ENCODE assay signal across 24 cellular contexts in the genomic region with DNA sequence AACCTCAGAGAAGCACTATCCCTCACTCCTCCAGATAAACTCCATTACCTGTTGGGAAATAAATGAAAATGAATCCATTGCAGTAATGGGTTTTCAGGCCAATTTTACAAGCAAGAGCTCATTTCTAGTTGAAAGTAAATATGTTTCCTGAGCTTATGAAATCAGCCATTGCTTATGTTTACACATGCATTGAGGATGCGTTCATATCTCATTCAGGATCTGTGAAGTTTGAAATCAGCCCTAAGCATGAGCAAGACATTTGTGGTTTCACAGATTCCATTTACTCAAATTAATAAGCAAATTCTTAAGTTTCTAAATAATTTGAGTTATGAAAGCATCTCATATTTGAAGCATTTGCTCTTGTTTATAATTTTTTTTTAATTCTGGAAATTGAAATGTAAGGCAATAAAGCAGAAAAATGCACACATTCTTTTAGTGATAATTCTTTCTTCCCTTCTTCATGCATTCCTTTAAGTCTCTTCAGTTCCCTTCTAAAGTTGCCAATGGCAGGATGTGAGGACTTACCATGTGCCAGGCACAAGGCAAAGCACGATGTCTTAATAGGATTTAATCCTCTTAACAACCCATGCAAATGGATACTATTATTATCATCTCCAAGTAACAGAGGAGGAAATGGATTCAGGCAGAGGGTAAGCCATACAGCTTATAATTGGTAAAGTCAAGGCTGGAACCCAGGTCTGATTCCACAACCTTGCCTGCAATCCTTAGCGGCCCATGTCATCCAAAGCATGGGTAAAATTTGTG. TPM values are rescaled to one million over a fixed set of nuclear protein-coding genes. Genes with fewer than 3 reads are reported as not detected.
"Had no signal": no experiment of that assay in that cellular context is flagged by ENCODE, and none has a peak within 500 bp of the region (broad histone marks: within the 10 kb centered on the region; RNA-seq: fewer than 3 reads in every experiment).

No MANE protein-coding gene starts in this region.

- H3K27me3 ChIP-seq: esophagus muscularis mucosa, neural progenitor cell, sigmoid colon, thyroid gland, upper lobe of left lung had no signal

- H3K9me3 ChIP-seq: esophagus muscularis mucosa, prostate gland, sigmoid colon, stomach, thyroid gland, upper lobe of left lung had no signal

- H3K9ac ChIP-seq: neural progenitor cell had no signal

- H3K36me3 ChIP-seq: esophagus muscularis mucosa, neural progenitor cell, prostate gland, sigmoid colon, stomach, thyroid gland, upper lobe of left lung had no signal

- H3K4me1 ChIP-seq: esophagus muscularis mucosa, prostate gland, sigmoid colon, thyroid gland, upper lobe of left lung had no signal

- H3K27ac Mint-ChIP-seq: memory B cell; naive thymus-derived CD4-positive, alpha-beta T cell; nephron; neural progenitor cell; stimulated activated effector memory CD8-positive, alpha-beta T cell treated with anti-CD3 and anti-CD28 coated beads, Interleukin-12 subunit alpha, Interleukin-12 subunit beta, amount 100 ng/mL, for 72 hours had no signal

- H3K9me3 Mint-ChIP-seq: memory B cell; nephron; neural progenitor cell; stimulated activated effector memory CD8-positive, alpha-beta T cell treated with anti-CD3 and anti-CD28 coated beads, Interleukin-12 subunit alpha, Interleukin-12 subunit beta, amount 100 ng/mL, for 72 hours had no signal

- H3K4me1 Mint-ChIP-seq: memory B cell; naive thymus-derived CD4-positive, alpha-beta T cell; nephron; neural progenitor cell; stimulated activated effector memory CD8-positive, alpha-beta T cell treated with anti-CD3 and anti-CD28 coated beads, Interleukin-12 subunit alpha, Interleukin-12 subunit beta, amount 100 ng/mL, for 72 hours had no signal

- FAIRE-seq: endothelial cell of umbilical vein, frontal cortex, keratinocyte, urothelium cell line had no signal

- H3K36me3 Mint-ChIP-seq: memory B cell; naive thymus-derived CD4-positive, alpha-beta T cell; neural progenitor cell; stimulated activated effector memory CD8-positive, alpha-beta T cell treated with anti-CD3 and anti-CD28 coated beads, Interleukin-12 subunit alpha, Interleukin-12 subunit beta, amount 100 ng/mL, for 72 hours had no signal

- DNase-seq: dermis blood vessel endothelial cell; effector memory CD4-positive, alpha-beta T cell; midbrain; naive thymus-derived CD4-positive, alpha-beta T cell; right cardiac atrium; sigmoid colon; stimulated activated CD4-positive, alpha-beta T cell treated with anti-CD3 and anti-CD28 coated beads, Interleukin-2, amount 100 ng/mL, for 24 hours; stimulated activated CD4-positive, alpha-beta T cell treated with anti-CD3 and anti-CD28 coated beads, Interleukin-4, amount 100 ng/mL, for 24 hours; stimulated activated naive CD4-positive, alpha-beta T cell treated with Interleukin-2 at 50 U/mL for 16 hours; stomach; thyroid gland; upper lobe of left lung had no signal

- H3K4me3 ChIP-seq: coronary artery, esophagus muscularis mucosa, lung, neural progenitor cell, prostate gland, sigmoid colon, stomach, thyroid gland, upper lobe of left lung had no signal

- H3K4me2 ChIP-seq: neural progenitor cell had no signal

- H3K4me3 Mint-ChIP-seq: memory B cell; naive thymus-derived CD4-positive, alpha-beta T cell; nephron; neural progenitor cell; stimulated activated effector memory CD8-positive, alpha-beta T cell treated with anti-CD3 and anti-CD28 coated beads, Interleukin-12 subunit alpha, Interleukin-12 subunit beta, amount 100 ng/mL, for 72 hours had no signal

- H3K27me3 Mint-ChIP-seq: memory B cell; naive thymus-derived CD4-positive, alpha-beta T cell had no signal

- ATAC-seq: naive thymus-derived CD4-positive, alpha-beta T cell; right cardiac atrium; stimulated activated effector memory CD8-positive, alpha-beta T cell treated with anti-CD3 and anti-CD28 coated beads, Interleukin-12 subunit alpha, Interleukin-12 subunit beta, amount 100 ng/mL, for 72 hours had no signal

- H3K27ac ChIP-seq: coronary artery, esophagus muscularis mucosa, neural progenitor cell, prostate gland, sigmoid colon, stomach, thyroid gland, upper lobe of left lung had no signal

RNA-seq across cellular contexts. Expression of a gene that starts 35.0 kb away (rescaled TPM):
- polyA plus RNA-seq: naive thymus-derived CD4-positive, alpha-beta T cell had no signal
